Comparison of ENCODE assay signal across 14 cellular contexts in the genomic region with DNA sequence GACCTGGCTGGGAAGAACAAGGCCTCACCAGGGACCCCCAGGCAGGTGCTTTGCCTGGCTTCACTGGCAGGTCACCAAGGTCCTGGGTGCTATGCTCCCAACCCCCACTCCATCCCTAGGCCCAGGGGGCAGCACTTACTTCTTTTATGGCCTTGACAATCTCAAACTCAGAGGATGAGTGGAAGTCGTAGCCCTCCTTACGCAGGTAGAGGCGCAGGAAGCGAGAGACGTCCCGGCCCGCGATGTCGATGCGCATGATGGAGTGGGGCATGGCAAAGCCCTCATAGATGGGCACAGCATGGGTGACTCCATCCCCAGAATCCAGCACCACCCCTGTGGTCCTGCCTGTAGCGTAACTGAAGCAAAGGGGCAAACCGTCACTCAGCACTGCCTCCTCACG. TPM values are rescaled to one million over a fixed set of nuclear protein-coding genes. Genes with fewer than 3 reads are reported as not detected.
DNase-seq lines count a peak whose midpoint lies in the region; TF ChIP-seq lines count a peak whose summit lies in the region.
"Had no signal": no experiment of that assay in that cellular context is flagged by ENCODE, and none has a peak within 500 bp of the region (broad histone marks: within the 10 kb centered on the region; RNA-seq: fewer than 3 reads in every experiment).

No MANE protein-coding gene starts in this region.

- no peak for TF ChIP-seq CTCF in chondrocyte (IDR thresholded peaks at IDR 0.05)
- no peak for TF ChIP-seq CTCF in spleen (IDR thresholded peaks at IDR 0.05 in 8 of 11, conservative IDR thresholded peaks at IDR 0.05 in 3 of 11)
- TF ChIP-seq CTCF in GM20000 (IDR thresholded peaks at IDR 0.05; ENCODE audit: extremely low read depth, missing control alignments): no peak

- no peak overlapping the region for H3K14ac ChIP-seq in neuronal stem cell (ENCODE audit: low read length)

- H3K9ac ChIP-seq in neuronal stem cell (ENCODE audit: low read depth, low read length, poor library complexity): peak overlapping the region; percentile 66

- no peak overlapping the region for H2AK5ac ChIP-seq in neuronal stem cell (ENCODE audit: low read depth, low read length)

- intact Hi-C loops in spleen (cut with DNase I; ENCODE audit: low total_unique reads): no loop called here

- no peak overlapping the region for H2BK12ac ChIP-seq in neuronal stem cell (ENCODE audit: low read length)

- H3K79me1 ChIP-seq in neuronal stem cell (ENCODE audit: low read depth, low read length): peaks cover 8% of the 10 kb centered on the region

- H3K4me2 ChIP-seq in neuronal stem cell (ENCODE audit: insufficient read depth, low read length, poor library complexity, severe bottlenecking): no peak overlapping the region
- H3K4me2 ChIP-seq: GM23338 had no signal

- no peaks in the 10 kb centered on the region for H3K4me1 ChIP-seq in neuronal stem cell (ENCODE audit: control insufficient read depth in 2 of 2, insufficient read depth in 1 of 2, low read depth in 1 of 2, low read length in 2 of 2)
- H3K4me1 ChIP-seq in spleen: peaks cover 0 to 6% (median 2%) of the 10 kb centered on the region in 6 donors
- H3K4me1 ChIP-seq: Caco-2 had no signal

- no peak overlapping the region for H3K4me3 Mint-ChIP-seq in chondrocyte (ENCODE audit: unreplicated experiment)
- H3K4me3 Mint-ChIP-seq: CD4-positive, alpha-beta T cell; GM23338 had no signal

- no peaks in the 10 kb centered on the region for H3K27me3 Mint-ChIP-seq in chondrocyte (ENCODE audit: low read depth)
- H3K27me3 Mint-ChIP-seq: CD4-positive, alpha-beta T cell had no signal

- no peak overlapping the region for H3K18ac ChIP-seq in neuronal stem cell (ENCODE audit: low read length)

- no peak overlapping the region for H3K4ac ChIP-seq in neuronal stem cell (ENCODE audit: low read length)

- H3K27ac Mint-ChIP-seq in chondrocyte (ENCODE audit: unreplicated experiment): no peak overlapping the region
- H3K27ac Mint-ChIP-seq: CD4-positive, alpha-beta T cell; GM23338 had no signal

- no peaks in the 10 kb centered on the region for H3K9me3 Mint-ChIP-seq in chondrocyte (ENCODE audit: low read depth)
- H3K9me3 Mint-ChIP-seq: CD4-positive, alpha-beta T cell; GM23338 had no signal

- H3K27me3 ChIP-seq in neuronal stem cell (ENCODE audit: control insufficient read depth in 3 of 3, insufficient read depth in 3 of 3, low read depth in 1 of 3, low read length in 3 of 3) (no peaks in the 10 kb centered on the region), spleen (replicated peaks in 1 of 7) (no peaks in the 10 kb centered on the region)
- H3K27me3 ChIP-seq: BE2C had no signal

- no peak overlapping the region for H2BK120ac ChIP-seq in neuronal stem cell (ENCODE audit: low read depth, low read length)

- H2AFZ ChIP-seq in neuronal stem cell (ENCODE audit: low read length): no peak overlapping the region
- H2AFZ ChIP-seq: GM23338 had no signal

- no peak overlapping the region for H3K27ac ChIP-seq in neuronal stem cell (replicated peaks; ENCODE audit: low read length)
- H3K27ac ChIP-seq in spleen: no peak overlapping the region
- H3K27ac ChIP-seq: C4-2B, HL-60 had no signal

- no peak overlapping the region for H2BK5ac ChIP-seq in neuronal stem cell (ENCODE audit: low read length)

- peak overlapping the region; percentile 13 for H3K23ac ChIP-seq in neuronal stem cell (ENCODE audit: low read depth, low read length, poor library complexity)

- H4K8ac ChIP-seq in neuronal stem cell (ENCODE audit: low read depth, low read length): no peak overlapping the region

- no peak overlapping the region for H2BK15ac ChIP-seq in neuronal stem cell (ENCODE audit: low read length)

- H3K4me3 ChIP-seq in neuronal stem cell (ENCODE audit: low read length in 2 of 2) (no peak overlapping the region), spleen (no peak overlapping the region)
- H3K4me3 ChIP-seq: GM23338 had no signal

- H3K9me3 ChIP-seq in neuronal stem cell (replicated peaks in 1 of 2; ENCODE audit: control insufficient read depth in 2 of 2, insufficient read depth in 1 of 2, low read depth in 1 of 2, low read length in 2 of 2) (no peaks in the 10 kb centered on the region), spleen (no peaks in the 10 kb centered on the region)
- H3K9me3 ChIP-seq: BE2C, Caco-2 had no signal

- no peaks in the 10 kb centered on the region for H3K4me1 Mint-ChIP-seq in chondrocyte (ENCODE audit: low read depth)
- H3K4me1 Mint-ChIP-seq: GM23338 had no signal

- peaks cover 38% of the 10 kb centered on the region for H3K36me3 Mint-ChIP-seq in chondrocyte (ENCODE audit: low read depth)

- no peak for TF ChIP-seq POLR2A in spleen (IDR thresholded peaks at IDR 0.05)

- WGBS in neuronal stem cell (ENCODE audit: extremely low coverage in 2 of 2, insufficient read length in 2 of 2, insufficient replicate concordance in 1 of 2), 2 donors: no CpG with 5 or more reads among the region's 13 CpGs
- WGBS in spleen, 5 donors: 95 to 98% (median 96%) methylated on average over 13 of the region's 13 CpGs

- H4K91ac ChIP-seq in neuronal stem cell (ENCODE audit: low read depth, low read length, poor library complexity): no peak overlapping the region

- H3K36me3 ChIP-seq in neuronal stem cell (replicated peaks in 1 of 2; ENCODE audit: control insufficient read depth in 2 of 2, insufficient read depth in 2 of 2, low read length in 2 of 2) (peaks cover 71 to 98% of the 10 kb centered on the region in 2 donors), spleen (peaks cover 7 to 100% (median 95%) of the 10 kb centered on the region in 6 donors)

- DNase-seq in AG20443 (ENCODE audit: low spot score) (peak; percentile 3), chondrocyte (ENCODE audit: low spot score) (peak; percentile 56), neuronal stem cell (ENCODE audit: low spot score) (no peak), spleen (peak; percentile 40), NCI-H2107 treated with DMSO at 0.1 percent for 48 hours (lab: John Stamatoyannopoulos, UW; ENCODE audit: unreplicated experiment) (no peak), GM20000 (ENCODE audit: low spot score) (no peak)
- DNase-seq: BE2C; Caco-2; CD4-positive, alpha-beta T cell; HCEC 1CT had no signal

RNA-seq across cellular contexts. Expression of a gene that starts 18.5 kb away (rescaled TPM):
- total RNA-seq in chondrocyte: 128 to 137 TPM (median 128 TPM) in 3 replicates
- polyA plus RNA-seq in neuronal stem cell (2013, experiment 1 of 2): 68.5 TPM
- polyA plus RNA-seq in neuronal stem cell (2013, experiment 2 of 2): 66.5 TPM
- total RNA-seq in spleen: 10 to 100 TPM; 64.0 to 90.8 (median 76.7) TPM
- 10 to 100 TPM; 25.5 to 54.3 (median 34.7) TPM for polyA plus RNA-seq in spleen

RNA-seq across cellular contexts. Expression of a gene that starts 19.8 kb away (rescaled TPM):
- total RNA-seq in chondrocyte: 14.5 to 15.5 TPM (median 15.5 TPM) in 3 replicates
- 15.6 TPM for polyA plus RNA-seq in neuronal stem cell (2013, experiment 1 of 2)
- polyA plus RNA-seq in neuronal stem cell (2013, experiment 2 of 2): 15.2 TPM
- total RNA-seq in spleen: 10 to 100 TPM; 11.4 to 21.9 (median 15.1) TPM
- 1 to 10 TPM; 2.0 to 6.3 (median 2.8) TPM for polyA plus RNA-seq in spleen

RNA-seq across cellular contexts. Expression of a gene that starts 32.7 kb away (rescaled TPM):
- total RNA-seq in chondrocyte (not detected in 3 replicates), spleen (under 1 TPM in 4 of 7 donors, not detected in 3; 0.33 to 0.77 (median 0.47) TPM)
- 0.10 TPM for polyA plus RNA-seq in neuronal stem cell (2013, experiment 1 of 2)
- polyA plus RNA-seq in neuronal stem cell (2013, experiment 2 of 2): 0.18 TPM
- under 1 TPM; 0.06 to 0.33 (median 0.18) TPM for polyA plus RNA-seq in spleen
- total RNA-seq: A172 had no signal

RNA-seq across cellular contexts. Expression of a gene that starts 51.6 kb away (rescaled TPM):
- total RNA-seq in chondrocyte (55.1 to 64.3 TPM (median 57.7 TPM) in 3 replicates), spleen (10 to 100 TPM; 35.3 to 48.4 (median 43.0) TPM)
- 114 TPM for polyA plus RNA-seq in neuronal stem cell (2013, experiment 1 of 2)
- 113 TPM for polyA plus RNA-seq in neuronal stem cell (2013, experiment 2 of 2)
- polyA plus RNA-seq in spleen: 10 to 100 TPM; 48.5 to 59.1 (median 58.7) TPM

Comparison
In these comparisons a context has a peak if more than half of its experiments do, and no peak if none do; other contexts are left out.
1. DNase-seq: peak in AG20443 (single experiment), chondrocyte (single experiment) and spleen (single experiment); none in neuronal stem cell (single experiment), NCI-H2107 treated with DMSO at 0.1 percent for 48 hours (single experiment) and GM20000 (single experiment).